In genomic region chr3:34361921-34362320, GRCh38 we compare ENCODE assay signal across 9 cellular contexts.
DNase-seq lines count a peak whose midpoint lies in the region; ATAC-seq and TF ChIP-seq lines count a peak whose summit lies in the region.
"Had no signal": no experiment of that assay in that cellular context is flagged by ENCODE, and none has a peak within 500 bp of the region (broad histone marks: within the 10 kb centered on the region; RNA-seq: fewer than 3 reads in every experiment).

No MANE protein-coding gene starts in this region.

- H3K36me3 ChIP-seq in testis (ENCODE audit: low read depth, missing control alignments), result no peaks in the 10 kb centered on the region

- no peak for TF ChIP-seq POLR2A in testis (IDR thresholded peaks at IDR 0.05)

- WGBS in testis, 2 donors, result 82 to 84% methylated on average over 5 of the region's 5 CpGs

- H3K9me3 ChIP-seq in testis, result no peaks in the 10 kb centered on the region

- peak; percentile 66 for ATAC-seq in activated naive CD8-positive, alpha-beta T cell treated with anti-CD3 and anti-CD28 coated beads, Interleukin-2, amount 10 ng/mL, durations not matched to agents 7 days and 5 days (ENCODE audit: low read depth)
- no peak for ATAC-seq in activated naive CD8-positive, alpha-beta T cell treated with anti-CD3 and anti-CD28 coated beads, Interleukin-2, amount 50 U/mL, for 24 hours
- ATAC-seq in HG02642 (IDR thresholded peaks at IDR 0.05; ENCODE audit: poor library complexity, unreplicated experiment), result peak; percentile 91

- no peak for TF ChIP-seq CTCF in testis (IDR thresholded peaks at IDR 0.05)

- POLR2A ChIA-PET in activated naive CD8-positive, alpha-beta T cell treated with anti-CD3 and anti-CD28 coated beads, Interleukin-2, amount 10 ng/mL, durations not matched to agents 7 days and 5 days (lab: Charles Lee), result no interaction called here

- H3K27me3 Mint-ChIP-seq in activated naive CD8-positive, alpha-beta T cell treated with anti-CD3 and anti-CD28 coated beads, Interleukin-2, amount 10 ng/mL, durations not matched to agents 7 days and 5 days, result peaks cover 2% of the 10 kb centered on the region
- H3K27me3 Mint-ChIP-seq in activated naive CD8-positive, alpha-beta T cell treated with anti-CD3 and anti-CD28 coated beads, Interleukin-2, amount 50 U/mL, for 24 hours, result no peaks in the 10 kb centered on the region

- intact Hi-C loops in testis (cut with DNase I; ENCODE audit: low total_unique reads), result no loop called here

- H3K27ac ChIP-seq in testis, result no peak overlapping the region

- peaks cover 5% of the 10 kb centered on the region for H3K4me1 Mint-ChIP-seq in activated naive CD8-positive, alpha-beta T cell treated with anti-CD3 and anti-CD28 coated beads, Interleukin-2, amount 10 ng/mL, durations not matched to agents 7 days and 5 days
- H3K4me1 Mint-ChIP-seq in activated naive CD8-positive, alpha-beta T cell treated with anti-CD3 and anti-CD28 coated beads, Interleukin-2, amount 50 U/mL, for 24 hours, result peaks cover 3% of the 10 kb centered on the region

- DNase-seq in activated naive CD8-positive, alpha-beta T cell treated with anti-CD3 and anti-CD28 coated beads, Interleukin-2, amount 10 ng/mL, durations not matched to agents 7 days and 5 days, result no peak
- no peak for DNase-seq in activated naive CD8-positive, alpha-beta T cell treated with anti-CD3 and anti-CD28 coated beads, Interleukin-2, amount 50 U/mL, for 24 hours
- DNase-seq in Kasumi-1 (lab: John Stamatoyannopoulos, UW) (peak; percentile 63 to 75), testis (peak; percentile 16), GOT3 (lab: John Stamatoyannopoulos, UW) (no peak), HK-2 (ENCODE audit: unreplicated experiment) (no peak)
- no peak for DNase-seq in stimulated activated CD4-positive, alpha-beta T cell treated with anti-CD3 and anti-CD28 coated beads, Interleukin-2, amount 100 ng/mL, for 24 hours
- DNase-seq: activated CD8-positive, alpha-beta memory T cell treated with anti-CD3 and anti-CD28 coated beads, Interleukin-2, amount 50 U/mL, for 48 hours had no signal

- no peaks in the 10 kb centered on the region for H3K4me1 ChIP-seq in testis

- H3K27me3 ChIP-seq in testis, result no peaks in the 10 kb centered on the region

- peak overlapping the region; percentile 39 for H3K4me3 Mint-ChIP-seq in activated naive CD8-positive, alpha-beta T cell treated with anti-CD3 and anti-CD28 coated beads, Interleukin-2, amount 10 ng/mL, durations not matched to agents 7 days and 5 days
- no peak overlapping the region for H3K4me3 Mint-ChIP-seq in activated naive CD8-positive, alpha-beta T cell treated with anti-CD3 and anti-CD28 coated beads, Interleukin-2, amount 50 U/mL, for 24 hours

- no peak overlapping the region for H3K4me3 ChIP-seq in testis

- no peaks in the 10 kb centered on the region for H3K9me3 Mint-ChIP-seq in activated naive CD8-positive, alpha-beta T cell treated with anti-CD3 and anti-CD28 coated beads, Interleukin-2, amount 10 ng/mL, durations not matched to agents 7 days and 5 days
- H3K9me3 Mint-ChIP-seq in activated naive CD8-positive, alpha-beta T cell treated with anti-CD3 and anti-CD28 coated beads, Interleukin-2, amount 50 U/mL, for 24 hours, result no peaks in the 10 kb centered on the region

- peak overlapping the region; percentile 27 for H3K27ac Mint-ChIP-seq in activated naive CD8-positive, alpha-beta T cell treated with anti-CD3 and anti-CD28 coated beads, Interleukin-2, amount 10 ng/mL, durations not matched to agents 7 days and 5 days
- H3K27ac Mint-ChIP-seq in activated naive CD8-positive, alpha-beta T cell treated with anti-CD3 and anti-CD28 coated beads, Interleukin-2, amount 50 U/mL, for 24 hours, result no peak overlapping the region

- no peaks in the 10 kb centered on the region for H3K36me3 Mint-ChIP-seq in activated naive CD8-positive, alpha-beta T cell treated with anti-CD3 and anti-CD28 coated beads, Interleukin-2, amount 10 ng/mL, durations not matched to agents 7 days and 5 days
- H3K36me3 Mint-ChIP-seq in activated naive CD8-positive, alpha-beta T cell treated with anti-CD3 and anti-CD28 coated beads, Interleukin-2, amount 50 U/mL, for 24 hours (ENCODE audit: low read depth), result no peaks in the 10 kb centered on the region

Comparison
In these comparisons a context has a peak if more than half of its experiments do, and no peak if none do; other contexts are left out.
1. DNase-seq: peak in Kasumi-1 (2 of 2) and testis (single experiment); none in activated naive CD8-positive, alpha-beta T cell treated with anti-CD3 and anti-CD28 coated beads, Interleukin-2, amount 10 ng/mL, durations not matched to agents 7 days and 5 days (single experiment), activated naive CD8-positive, alpha-beta T cell treated with anti-CD3 and anti-CD28 coated beads, Interleukin-2, amount 50 U/mL, for 24 hours (single experiment), stimulated activated CD4-positive, alpha-beta T cell treated with anti-CD3 and anti-CD28 coated beads, Interleukin-2, amount 100 ng/mL, for 24 hours (0 of 2), GOT3 (single experiment) and HK-2 (single experiment).